ENCODE assay signal across 19 cellular contexts in genomic region chr11:8714622-8715225, GRCh38. TPM values are rescaled to one million over a fixed set of nuclear protein-coding genes. Genes with fewer than 3 reads are reported as not detected.
A peak's percentile ranks its signal among the peaks of the same experiment; 100 is the strongest.
DNase-seq lines count a peak whose midpoint lies in the region; ATAC-seq and TF ChIP-seq lines count a peak whose summit lies in the region.
"Had no signal": no experiment of that assay in that cellular context is flagged by ENCODE, and none has a peak within 500 bp of the region (broad histone marks: within the 10 kb centered on the region; RNA-seq: fewer than 3 reads in every experiment).

No MANE protein-coding gene starts in this region.

- H3K9ac ChIP-seq in mammary epithelial cell (ENCODE audit: insufficient read depth, low read length), result no peak overlapping the region
- H3K9ac ChIP-seq in muscle layer of colon (ENCODE audit: low read length), result no peak overlapping the region

- H3K79me2 ChIP-seq in mammary epithelial cell (ENCODE audit: insufficient read depth, low read length), result peaks cover 4% of the 10 kb centered on the region

- H3K4me3 ChIP-seq in breast epithelium, result no peak overlapping the region
- H3K4me3 ChIP-seq in mammary epithelial cell (replicated peaks in 1 of 3; ENCODE audit: insufficient read depth in 1 of 3, low read depth in 2 of 3, low read length in 3 of 3), result no peak overlapping the region
- no peak overlapping the region for H3K4me3 ChIP-seq in muscle layer of colon (ENCODE audit: low read depth in 1 of 2, low read length in 2 of 2)
- no peak overlapping the region for H3K4me3 ChIP-seq in coronary artery
- H3K4me3 ChIP-seq: SJSA1, skin epidermis had no signal

- WGBS in mammary epithelial cell (ENCODE audit: low coverage, missing lambda C conversion rate), result 33% methylated on average over 4 of the region's 4 CpGs

- no TSS peak for BruUV-seq in mammary epithelial cell (replicated peaks; lab: Mats Ljungman, UMichigan)

- ATAC-seq in activated T-cell treated with anti-CD3 and anti-CD28 coated beads, Interleukin-2, amount 50 U/mL, for 4 hours, result no peak
- ATAC-seq: activated CD4-positive, alpha-beta T cell treated with anti-CD3 and anti-CD28 coated beads for 36 hours; HCT116 had no signal

- peaks cover 2% of the 10 kb centered on the region for H3K27me3 Mint-ChIP-seq in activated T-cell treated with anti-CD3 and anti-CD28 coated beads, Interleukin-2, amount 50 U/mL, for 4 hours (ENCODE audit: low read depth)
- H3K27me3 Mint-ChIP-seq: activated CD4-positive, alpha-beta T cell treated with anti-CD3 and anti-CD28 coated beads for 36 hours had no signal

- H3K27me3 ChIP-seq in breast epithelium, result no peaks in the 10 kb centered on the region
- no peaks in the 10 kb centered on the region for H3K27me3 ChIP-seq in mammary epithelial cell (ENCODE audit: insufficient read depth, low read length)
- no peaks in the 10 kb centered on the region for H3K27me3 ChIP-seq in muscle layer of colon (ENCODE audit: control insufficient read depth in 1 of 2, insufficient read depth in 2 of 2, low read length in 2 of 2)
- H3K27me3 ChIP-seq: brain microvascular endothelial cell, SJSA1 had no signal

- intact Hi-C loops in breast epithelium (cut with DNase I; ENCODE audit: low total_unique reads) (loop anchor here (10.0 kb wide), 1 partner anchor 90 kb away; no protein-coding TSS in a partner anchor), mammary epithelial cell (cut with micrococcal nuclease) (loop anchor here (5.0 kb wide), 1 partner anchor 98 kb away; a partner anchor contains a TSS)

- H3K36me3 ChIP-seq in breast epithelium (no peaks in the 10 kb centered on the region), mammary epithelial cell (ENCODE audit: insufficient read depth, low read length) (peaks cover 3% of the 10 kb centered on the region), muscle layer of colon (ENCODE audit: insufficient read depth, low read length) (peaks cover 68% of the 10 kb centered on the region)

- DNase-seq in breast epithelium (ENCODE audit: low spot score in 2 of 2) (no peak), mammary epithelial cell (no peak), dermis blood vessel endothelial cell (peak; percentile 54), NCI-H2196 treated with DMSO at 0.1 percent for 48 hours (lab: John Stamatoyannopoulos, UW; ENCODE audit: unreplicated experiment) (no peak), coronary artery (ENCODE audit: low spot score) (no peak)
- no peak for DNase-seq in activated T-cell treated with anti-CD3 and anti-CD28 coated beads, Interleukin-2, amount 50 U/mL, for 4 hours
- DNase-seq: activated CD4-positive, alpha-beta T cell treated with anti-CD3 and anti-CD28 coated beads for 36 hours; activated naive CD4-positive, alpha-beta T cell treated with anti-CD3 and anti-CD28 coated beads, Interleukin-2, amount 50 U/mL, for 16 hours; brain microvascular endothelial cell; DMS153; NCI-H146; nucleus accumbens had no signal

- peaks cover 4% of the 10 kb centered on the region for H3K4me1 Mint-ChIP-seq in activated T-cell treated with anti-CD3 and anti-CD28 coated beads, Interleukin-2, amount 50 U/mL, for 4 hours (ENCODE audit: low read depth)

- H3K4me1 ChIP-seq in breast epithelium (peaks cover 18 to 50% of the 10 kb centered on the region in 2 donors), mammary epithelial cell (ENCODE audit: insufficient read depth, low read length) (peaks cover 33% of the 10 kb centered on the region), muscle layer of colon (ENCODE audit: insufficient read depth, low read length) (peaks cover 69% of the 10 kb centered on the region)

- H3K9me3 Mint-ChIP-seq in activated T-cell treated with anti-CD3 and anti-CD28 coated beads, Interleukin-2, amount 50 U/mL, for 4 hours, result no peaks in the 10 kb centered on the region
- H3K9me3 Mint-ChIP-seq: T-helper 2 cell treated with Interferon-gamma antibody and Interleukin-4, amounts not matched to agents 5 μg/mL and 100 μg/mL, for 36 hours had no signal

- TF ChIP-seq CTCF in breast epithelium (IDR thresholded peaks at IDR 0.05) (no peak), mammary epithelial cell (conservative IDR thresholded peaks at IDR 0.05 in 1 of 2, IDR thresholded peaks at IDR 0.05 in 1 of 2; ENCODE audit: extremely low read depth in 1 of 2, insufficient read depth in 1 of 2, low read depth in 1 of 2, low read length in 2 of 2) (no peak), coronary artery (IDR thresholded peaks at IDR 0.05) (no peak)

- H3K27ac ChIP-seq in breast epithelium, result peak overlapping the region; percentile 87 to 98
- H3K27ac ChIP-seq in mammary epithelial cell (ENCODE audit: insufficient read depth, low read depth, low read length), result no peak overlapping the region
- H3K27ac ChIP-seq in muscle layer of colon (ENCODE audit: low read depth, low read length), result peak overlapping the region; percentile 53
- H3K27ac ChIP-seq in temporal lobe (ENCODE audit: low read depth, low read length), result peak overlapping the region; percentile 13
- H3K27ac ChIP-seq in coronary artery, result no peak overlapping the region
- H3K27ac ChIP-seq: brain microvascular endothelial cell, C4-2B, SJSA1 had no signal

- no peaks in the 10 kb centered on the region for H4K20me1 ChIP-seq in mammary epithelial cell (ENCODE audit: insufficient read depth, low read length)

- no peak overlapping the region for H3K4me2 ChIP-seq in mammary epithelial cell (ENCODE audit: insufficient read depth, low read depth, low read length)

- no peaks in the 10 kb centered on the region for H3K36me3 Mint-ChIP-seq in activated T-cell treated with anti-CD3 and anti-CD28 coated beads, Interleukin-2, amount 50 U/mL, for 4 hours (ENCODE audit: insufficient read depth)

- H3K4me3 Mint-ChIP-seq in activated T-cell treated with anti-CD3 and anti-CD28 coated beads, Interleukin-2, amount 50 U/mL, for 4 hours, result no peak overlapping the region
- H3K4me3 Mint-ChIP-seq: activated CD4-positive, alpha-beta T cell treated with anti-CD3 and anti-CD28 coated beads for 36 hours; T-helper 2 cell treated with Interferon-gamma antibody and Interleukin-4, amounts not matched to agents 5 μg/mL and 100 μg/mL, for 36 hours had no signal

- H3K9me3 ChIP-seq in breast epithelium, result no peaks in the 10 kb centered on the region
- H3K9me3 ChIP-seq in mammary epithelial cell (replicated peaks; ENCODE audit: insufficient read depth, low read length), result no peaks in the 10 kb centered on the region
- H3K9me3 ChIP-seq in muscle layer of colon (ENCODE audit: low read length), result no peaks in the 10 kb centered on the region
- H3K9me3 ChIP-seq: SJSA1 had no signal

- in situ Hi-C loops in mammary epithelial cell (cut with MboI; ENCODE audit: low sequenced_read_pairs in 2 of 2), result no loop called here

- dilution Hi-C loops in mammary epithelial cell (cut with HindIII; ENCODE audit: low sequenced_read_pairs), result no loop called here

- CTCF ChIA-PET in mammary epithelial cell (lab: Charles Lee; ENCODE audit: low non-redundant PET), result no interaction called here

- H2AFZ ChIP-seq in mammary epithelial cell (ENCODE audit: low read depth, low read length), result no peak overlapping the region

- TF ChIP-seq POLR2A in breast epithelium (IDR thresholded peaks at IDR 0.05), result no peak

RNA-seq across cellular contexts. Expression of gene RPL27A, which starts 32.1 kb away (rescaled TPM):
- 1,000 to 10,000 TPM in 2 of 3 donors, 100 to 1,000 TPM in 1; 907 to 1,119 (median 1,000) TPM for total RNA-seq in breast epithelium
- 100 to 1,000 TPM; 473 to 864 TPM for total RNA-seq in mammary epithelial cell
- 1,200 TPM for polyA plus RNA-seq in mammary epithelial cell
- 617 TPM for polyA minus RNA-seq in mammary epithelial cell
- 438 and 724 TPM in 2 replicates for total RNA-seq in dermis blood vessel endothelial cell
- total RNA-seq in temporal lobe, result 526 TPM
- total RNA-seq in activated T-cell treated with anti-CD3 and anti-CD28 coated beads, Interleukin-2, amount 50 U/mL, for 4 hours, result 1,000 to 10,000 TPM; 1,340 to 1,866 (median 1,663) TPM

RNA-seq across cellular contexts. Expression of gene TRIM66, which starts 32.3 kb away (rescaled TPM):
- total RNA-seq in breast epithelium (10 to 100 TPM in 2 of 3 donors, 1 to 10 TPM in 1; 6.6 to 12.7 (median 11.5) TPM), mammary epithelial cell (10 to 100 TPM in 1 of 2 donors, 1 to 10 TPM in 1; 7.0 to 17.5 TPM), dermis blood vessel endothelial cell (5.6 and 7.4 TPM in 2 replicates), temporal lobe (1.2 TPM)
- polyA plus RNA-seq in mammary epithelial cell, result 2.2 TPM
- 8.9 TPM for polyA minus RNA-seq in mammary epithelial cell
- 1 to 10 TPM; 4.0 to 8.3 (median 6.7) TPM for total RNA-seq in activated T-cell treated with anti-CD3 and anti-CD28 coated beads, Interleukin-2, amount 50 U/mL, for 4 hours

Comparison
In these comparisons a context has a peak if more than half of its experiments do, and no peak if none do; other contexts are left out.
1. H3K27ac ChIP-seq: peak in breast epithelium (2 of 2), muscle layer of colon (single experiment) and temporal lobe (single experiment); none in mammary epithelial cell (single experiment) and coronary artery (0 of 2).